1 cellular context compared by ENCODE assay signal in genomic region chr1:80882552-80882951, GRCh38.
TF ChIP-seq lines count a peak whose summit lies in the region.

No MANE protein-coding gene starts in this region.

TF ChIP-seq in HepG2, 621 proteins besides CTCF, POLR2A, EP300 and RAD21 (continued from another document):
- no peak for TF ChIP-seq ZNF280B (CRISPR knock-in tag; IDR thresholded peaks at IDR 0.05; ENCODE audit: borderline replicate concordance)
- TF ChIP-seq SOX6 (IDR thresholded peaks at IDR 0.05), result no peak
- peak; percentile 52; the same call in 1 of the 2 replicates for TF ChIP-seq SOX6 (CRISPR knock-in tag; IDR thresholded peaks at IDR 0.05)
- TF ChIP-seq ISL2 (CRISPR knock-in tag; IDR thresholded peaks at IDR 0.05), result peak; percentile 60; the same call in 1 of the 2 replicates
- 0 out of 2 replicates have a peak, but pooled peaks have one; percentile 25 for TF ChIP-seq ZGPAT (CRISPR knock-in tag; IDR thresholded peaks at IDR 0.05)
- no peak for TF ChIP-seq XRCC5 (optimal IDR thresholded peaks at IDR 0.05; ENCODE audit: low read length)
- TF ChIP-seq FOSL1 (CRISPR knock-in tag; IDR thresholded peaks at IDR 0.05; ENCODE audit: borderline replicate concordance), result peak; percentile 81
- peak; percentile 81 for TF ChIP-seq ARID5B (CRISPR knock-in tag; IDR thresholded peaks at IDR 0.05)
- 0 out of 2 replicates have a peak, but pooled peaks have one; percentile 46 for TF ChIP-seq BCL6 (CRISPR knock-in tag; IDR thresholded peaks at IDR 0.05)
- no peak for TF ChIP-seq MAF1 (CRISPR knock-in tag; IDR thresholded peaks at IDR 0.05; ENCODE audit: borderline replicate concordance)
- TF ChIP-seq HDAC1 (CRISPR knock-in tag; IDR thresholded peaks at IDR 0.05), result 0 out of 2 replicates have a peak, but pooled peaks have one; percentile 15
- no peak for TF ChIP-seq NFATC3 (CRISPR knock-in tag; IDR thresholded peaks at IDR 0.05)
- TF ChIP-seq ATF3 (CRISPR knock-in tag; IDR thresholded peaks at IDR 0.05), result peak; percentile 73
- no peak for TF ChIP-seq SALL1 (CRISPR knock-in tag; IDR thresholded peaks at IDR 0.05)
- TF ChIP-seq NR2F1 (CRISPR knock-in tag; IDR thresholded peaks at IDR 0.05), result peak in 1 of 2 experiments; percentile 97; a peak in 2 of 4 replicates
- TF ChIP-seq MIXL1 (CRISPR knock-in tag; IDR thresholded peaks at IDR 0.05), result peak; percentile 68; the same call in 1 of the 2 replicates
- peak; percentile 74 for TF ChIP-seq NR2F6 (IDR thresholded peaks at IDR 0.05)
- peak; percentile 71 for TF ChIP-seq NR2F6 (CRISPR knock-in tag; IDR thresholded peaks at IDR 0.05)
- TF ChIP-seq ONECUT2 (CRISPR knock-in tag; IDR thresholded peaks at IDR 0.05), result peak; percentile 72
- peak; percentile 78; the same call in 1 of the 2 replicates for TF ChIP-seq NR2F2 (IDR thresholded peaks at IDR 0.05; ENCODE audit: borderline replicate concordance, low read depth)
- TF ChIP-seq ATF4 (CRISPR knock-in tag; IDR thresholded peaks at IDR 0.05), result no peak
- no peak for TF ChIP-seq REST (IDR thresholded peaks at IDR 0.05; ENCODE audit: borderline replicate concordance in 1 of 2, low read depth in 1 of 2, low read length in 2 of 2)
- peak; percentile 45; the same call in 1 of the 2 replicates for TF ChIP-seq GATAD2A (CRISPR knock-in tag; IDR thresholded peaks at IDR 0.05)
- no peak for TF ChIP-seq ZC3H4 (CRISPR knock-in tag; IDR thresholded peaks at IDR 0.05; ENCODE audit: borderline replicate concordance)
- no peak for TF ChIP-seq CREB1 (IDR thresholded peaks at IDR 0.05)
- peak; percentile 41 for TF ChIP-seq CREB1 (CRISPR knock-in tag; IDR thresholded peaks at IDR 0.05)
- TF ChIP-seq DPF2 (CRISPR knock-in tag; IDR thresholded peaks at IDR 0.05; ENCODE audit: borderline replicate concordance, low read depth), result no peak
- no peak for TF ChIP-seq ZNF879 (CRISPR knock-in tag; IDR thresholded peaks at IDR 0.05)
- TF ChIP-seq ZNF674 (CRISPR knock-in tag; IDR thresholded peaks at IDR 0.05; ENCODE audit: low read depth), result no peak
- 0 out of 2 replicates have a peak, but pooled peaks have one; percentile 21 for TF ChIP-seq ZNF503 (CRISPR knock-in tag; IDR thresholded peaks at IDR 0.05)
- TF ChIP-seq KDM4B (CRISPR knock-in tag; IDR thresholded peaks at IDR 0.05), result no peak
- no peak for TF ChIP-seq ZNF678 (CRISPR knock-in tag; IDR thresholded peaks at IDR 0.05)
- TF ChIP-seq FOXP1 (IDR thresholded peaks at IDR 0.05), result no peak
- peak; percentile 20; the same call in 1 of the 2 replicates for TF ChIP-seq FOXP1 (CRISPR knock-in tag; IDR thresholded peaks at IDR 0.05)
- peak; percentile 64; the same call in 1 of the 2 replicates for TF ChIP-seq SOX5 (CRISPR knock-in tag; IDR thresholded peaks at IDR 0.05; ENCODE audit: borderline replicate concordance)
- TF ChIP-seq SOX13 (IDR thresholded peaks at IDR 0.05), result no peak
- peak in 1 of 2 experiments; percentile 60; a peak in 2 of 4 replicates for TF ChIP-seq SOX13 (CRISPR knock-in tag; conservative IDR thresholded peaks at IDR 0.05 in 1 of 2, IDR thresholded peaks at IDR 0.05 in 1 of 2)
- TF ChIP-seq JUNB (CRISPR knock-in tag; IDR thresholded peaks at IDR 0.05; ENCODE audit: borderline replicate concordance), result peak; percentile 78; the same call in 1 of the 2 replicates
- no peak for TF ChIP-seq ZNF230 (CRISPR knock-in tag; IDR thresholded peaks at IDR 0.05)
- peak; percentile 53; the same call in 1 of the 2 replicates for TF ChIP-seq HMG20A (CRISPR knock-in tag; IDR thresholded peaks at IDR 0.05; ENCODE audit: borderline replicate concordance)
- no peak for TF ChIP-seq CREM (IDR thresholded peaks at IDR 0.05)
- TF ChIP-seq CREM (CRISPR knock-in tag; IDR thresholded peaks at IDR 0.05), result no peak
- peak; percentile 74; the same call in 1 of the 2 replicates for TF ChIP-seq JUND (CRISPR knock-in tag; IDR thresholded peaks at IDR 0.05)
